12 cellular contexts compared by ENCODE assay signal in the genomic region with DNA sequence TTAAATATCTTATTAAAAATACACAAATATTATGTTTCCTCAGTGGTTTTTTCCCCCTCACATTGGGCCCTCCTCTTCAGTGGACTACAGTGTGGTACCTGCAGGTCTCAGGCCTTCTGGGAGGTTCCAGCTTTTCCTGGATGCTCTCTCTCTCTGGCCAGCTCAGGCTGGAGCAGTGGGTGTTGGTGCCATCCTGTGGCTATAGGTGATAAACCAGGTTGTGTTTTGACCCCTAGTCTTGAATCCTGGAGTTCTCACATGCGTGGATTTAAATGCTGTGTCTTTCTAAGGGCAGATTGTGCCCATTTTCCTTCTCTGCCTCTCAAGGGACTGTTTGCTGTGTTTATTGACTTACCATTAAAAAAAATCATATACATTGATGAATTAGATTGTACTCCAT. TPM values are rescaled to one million over a fixed set of nuclear protein-coding genes. Genes with fewer than 3 reads are reported as not detected.
DNase-seq lines count a peak whose midpoint lies in the region; TF ChIP-seq lines count a peak whose summit lies in the region.
"Had no signal": no experiment of that assay in that cellular context is flagged by ENCODE, and none has a peak within 500 bp of the region (broad histone marks: within the 10 kb centered on the region; RNA-seq: fewer than 3 reads in every experiment).

No MANE protein-coding gene starts in this region.

- H3K79me2 ChIP-seq in neural progenitor cell (ENCODE audit: low read depth), result peaks cover 2% of the 10 kb centered on the region

- H3K4me1 ChIP-seq in neural progenitor cell, result no peaks in the 10 kb centered on the region

- peaks cover 3% of the 10 kb centered on the region for H3K4me1 Mint-ChIP-seq in neural progenitor cell

- no peak overlapping the region for H3K27ac Mint-ChIP-seq in neural progenitor cell

- peaks cover 65% of the 10 kb centered on the region for H3K36me3 Mint-ChIP-seq in neural progenitor cell

- no peak overlapping the region for H2AFZ ChIP-seq in neural progenitor cell (replicated peaks)

- no peak overlapping the region for H3K27ac ChIP-seq in brain microvascular endothelial cell
- no peak overlapping the region for H3K27ac ChIP-seq in neural progenitor cell
- H3K27ac ChIP-seq: transverse colon had no signal

- H3K27me3 Mint-ChIP-seq in neural progenitor cell (ENCODE audit: insufficient read depth, low read depth), result peaks cover 6% of the 10 kb centered on the region

- peaks cover 36% of the 10 kb centered on the region for H3K9me3 Mint-ChIP-seq in neural progenitor cell

- no peak overlapping the region for H3K4me2 ChIP-seq in neural progenitor cell

- H3K27me3 ChIP-seq in brain microvascular endothelial cell (replicated peaks), result no peaks in the 10 kb centered on the region
- H3K27me3 ChIP-seq in neural progenitor cell, result no peaks in the 10 kb centered on the region
- H3K27me3 ChIP-seq: transverse colon had no signal

- DNase-seq in NCI-H1105 treated with DMSO at 0.1 percent for 48 hours (lab: John Stamatoyannopoulos, UW) (peak; percentile 0), NCI-H1105 (lab: John Stamatoyannopoulos, UW) (no peak), M059J (ENCODE audit: low read depth) (peak; percentile 27), brain microvascular endothelial cell (no peak), neural progenitor cell (ENCODE audit: low spot score) (peak; percentile 25), DMS114 treated with DMSO at 0.1 percent for 48 hours (lab: John Stamatoyannopoulos, UW; ENCODE audit: unreplicated experiment) (no peak), NCI-H1417 treated with DMSO at 0.1 percent for 48 hours (lab: John Stamatoyannopoulos, UW) (no peak)
- DNase-seq in activated CD4-positive, CD25-positive, alpha-beta regulatory T cell (lab: John Stamatoyannopoulos, UW), result no peak
- DNase-seq: glutamatergic neuron, NCI-H1436, retina, transverse colon had no signal

- no peak overlapping the region for H3K4me3 Mint-ChIP-seq in neural progenitor cell

- peak; percentile 34 for TF ChIP-seq CTCF in brain microvascular endothelial cell (IDR thresholded peaks at IDR 0.05; ENCODE audit: low read depth, low read length, missing control alignments)
- TF ChIP-seq CTCF in neural progenitor cell (IDR thresholded peaks at IDR 0.05), result peak; percentile 48

- H3K9ac ChIP-seq in neural progenitor cell, result no peak overlapping the region

- H3K4me3 ChIP-seq in brain microvascular endothelial cell (ENCODE audit: low read depth, low read length), result no peak overlapping the region
- no peak overlapping the region for H3K4me3 ChIP-seq in neural progenitor cell
- H3K4me3 ChIP-seq: transverse colon had no signal

- H3F3A ChIP-seq in neural progenitor cell (ENCODE audit: low read depth), result no peaks in the 10 kb centered on the region

- no peaks in the 10 kb centered on the region for H4K20me1 ChIP-seq in neural progenitor cell (ENCODE audit: low read depth)

- peaks cover 29% of the 10 kb centered on the region for H3K36me3 ChIP-seq in brain microvascular endothelial cell (replicated peaks)
- no peaks in the 10 kb centered on the region for H3K36me3 ChIP-seq in neural progenitor cell

- no peaks in the 10 kb centered on the region for H3K9me3 ChIP-seq in neural progenitor cell (ENCODE audit: low read depth)
- H3K9me3 ChIP-seq: transverse colon had no signal

- in situ Hi-C loops in brain microvascular endothelial cell (cut with HindIII; ENCODE audit: low pct_ligation_motif_present, low sequenced_read_pairs), result no loop called here

RNA-seq across cellular contexts. Expression of a gene that starts 41.2 kb away (rescaled TPM):
- total RNA-seq in M059J (2014; rRNA removed; shearing (Covaris generic)), result 4.1 and 4.6 TPM in 2 replicates
- 7.1 and 8.6 TPM in 2 replicates for total RNA-seq in neural progenitor cell (ENCODE audit: low replicate concordance)

Comparison
In these comparisons a context has a peak if more than half of its experiments do, and no peak if none do; other contexts are left out.
1. DNase-seq: peak in NCI-H1105 treated with DMSO at 0.1 percent for 48 hours (single experiment), M059J (single experiment) and neural progenitor cell (single experiment); none in NCI-H1105 (single experiment), brain microvascular endothelial cell (single experiment), activated CD4-positive, CD25-positive, alpha-beta regulatory T cell (0 of 4), DMS114 treated with DMSO at 0.1 percent for 48 hours (single experiment) and NCI-H1417 treated with DMSO at 0.1 percent for 48 hours (single experiment).